11 cellular contexts compared by ENCODE assay signal in genomic region chr11:72712168-72712721, GRCh38. TPM values are rescaled to one million over a fixed set of nuclear protein-coding genes. Genes with fewer than 3 reads are reported as not detected.
DNase-seq lines count a peak whose midpoint lies in the region; ATAC-seq and TF ChIP-seq lines count a peak whose summit lies in the region.
"Had no signal": no experiment of that assay in that cellular context is flagged by ENCODE, and none has a peak within 500 bp of the region (broad histone marks: within the 10 kb centered on the region; RNA-seq: fewer than 3 reads in every experiment).

No MANE protein-coding gene starts in this region.

- intact Hi-C loops in esophagus muscularis mucosa (cut with DNase I): no loop called here

- no peak for DNase-seq in T-helper 17 cell
- DNase-seq in esophagus muscularis mucosa (ENCODE audit: extremely low spot score): peak; percentile 93
- peak; percentile 55 for DNase-seq in midbrain (lab: John Stamatoyannopoulos, UW)
- DNase-seq in suprapubic skin (ENCODE audit: low spot score in 2 of 2): peak in 1 of 2 donors; percentile 86
- DNase-seq in GM03348 (ENCODE audit: low spot score): no peak
- DNase-seq in KG1 (lab: John Stamatoyannopoulos, UW): no peak
- no peak for DNase-seq in GM23248
- no peak for DNase-seq in activated T-cell treated with anti-CD3 and anti-CD28 coated beads, Interleukin-2, amount 50 U/mL, for 4 hours
- DNase-seq: NCI-H1417 treated with DMSO at 0.1 percent for 48 hours, PC-9 had no signal

- peak overlapping the region; percentile 71 for H3K27ac Mint-ChIP-seq in T-helper 17 cell

- H3K79me2 ChIP-seq in GM23248 (ENCODE audit: insufficient read depth): peaks cover 46% of the 10 kb centered on the region

- in situ Hi-C loops in GM23248 (cut with MboI): loop anchor here (25.0 kb wide), 1 partner anchor 450 kb away; no protein-coding TSS in a partner anchor

- H3K27me3 ChIP-seq in esophagus muscularis mucosa (no peaks in the 10 kb centered on the region), suprapubic skin (no peaks in the 10 kb centered on the region), GM23248 (replicated peaks; ENCODE audit: insufficient read depth) (no peaks in the 10 kb centered on the region)

- H3K4me3 Mint-ChIP-seq in T-helper 17 cell: no peak overlapping the region
- H3K4me3 Mint-ChIP-seq in activated T-cell treated with anti-CD3 and anti-CD28 coated beads, Interleukin-2, amount 50 U/mL, for 4 hours: no peak overlapping the region

- 68% methylated on average over 12 of the region's 26 CpGs for WGBS in esophagus muscularis mucosa
- 71% methylated on average over 22 of the region's 26 CpGs for WGBS in suprapubic skin
- 65% methylated on average over 11 to 26 of the region's 26 CpGs for WGBS in GM23248 (ENCODE audit: low coverage in 1 of 2, low lambda C conversion rate in 2 of 2, missing lambda C conversion rate in 2 of 2), 2 experiments

- H3K36me3 ChIP-seq in esophagus muscularis mucosa: peaks cover 31 to 72% (median 68%) of the 10 kb centered on the region in 4 donors
- peaks cover 57% of the 10 kb centered on the region for H3K36me3 ChIP-seq in suprapubic skin
- no peaks in the 10 kb centered on the region; the same call in 1 of the 2 replicates for H3K36me3 ChIP-seq in GM23248 (ENCODE audit: low read depth)

- H3K4me2 ChIP-seq in GM23248 (ENCODE audit: unreplicated experiment): no peak overlapping the region
- H3K4me2 ChIP-seq: PC-9 had no signal

- H2AFZ ChIP-seq in GM23248: no peak overlapping the region
- H2AFZ ChIP-seq: PC-9 had no signal

- H3K27ac ChIP-seq in esophagus muscularis mucosa (replicated peaks in 1 of 4): peak overlapping the region in 1 of 4 donors; percentile 20
- peak overlapping the region; percentile 1 for H3K27ac ChIP-seq in suprapubic skin
- H3K27ac ChIP-seq in GM23248: no peak overlapping the region
- H3K27ac ChIP-seq: HL-60, PC-9 had no signal

- TF ChIP-seq CTCF in esophagus muscularis mucosa (IDR thresholded peaks at IDR 0.05) (no peak), suprapubic skin (IDR thresholded peaks at IDR 0.05) (no peak)

- no peaks in the 10 kb centered on the region for H4K20me1 ChIP-seq in GM23248 (ENCODE audit: insufficient read depth)

- H3K9me2 ChIP-seq in GM23248 (ENCODE audit: insufficient read depth): no peaks in the 10 kb centered on the region

- TF ChIP-seq POLR2A in esophagus muscularis mucosa (IDR thresholded peaks at IDR 0.05; ENCODE audit: low read depth): no peak
- no peak for TF ChIP-seq POLR2A in suprapubic skin (IDR thresholded peaks at IDR 0.05)

- no peaks in the 10 kb centered on the region for H3K9me3 Mint-ChIP-seq in activated T-cell treated with anti-CD3 and anti-CD28 coated beads, Interleukin-2, amount 50 U/mL, for 4 hours

- no peaks in the 10 kb centered on the region for H3K27me3 Mint-ChIP-seq in T-helper 17 cell
- no peaks in the 10 kb centered on the region for H3K27me3 Mint-ChIP-seq in activated T-cell treated with anti-CD3 and anti-CD28 coated beads, Interleukin-2, amount 50 U/mL, for 4 hours (ENCODE audit: low read depth)

- peaks cover 6% of the 10 kb centered on the region for H3K36me3 Mint-ChIP-seq in T-helper 17 cell (ENCODE audit: low read depth)
- peaks cover 28% of the 10 kb centered on the region for H3K36me3 Mint-ChIP-seq in activated T-cell treated with anti-CD3 and anti-CD28 coated beads, Interleukin-2, amount 50 U/mL, for 4 hours (ENCODE audit: insufficient read depth)

- H3K9ac ChIP-seq in GM23248: no peak overlapping the region

- TF ChIP-seq EP300 in esophagus muscularis mucosa (IDR thresholded peaks at IDR 0.05) (no peak), suprapubic skin (IDR thresholded peaks at IDR 0.05) (no peak)

- peaks cover 31 to 44% (median 40%) of the 10 kb centered on the region in 4 donors for H3K4me1 ChIP-seq in esophagus muscularis mucosa
- H3K4me1 ChIP-seq in suprapubic skin: peaks cover 15% of the 10 kb centered on the region
- H3K4me1 ChIP-seq in GM23248 (ENCODE audit: insufficient read depth): no peaks in the 10 kb centered on the region

- no peaks in the 10 kb centered on the region for H3F3A ChIP-seq in GM23248 (ENCODE audit: insufficient read depth)

- H3K4me3 ChIP-seq in esophagus muscularis mucosa (no peak overlapping the region), suprapubic skin (no peak overlapping the region), GM23248 (no peak overlapping the region)
- H3K4me3 ChIP-seq: PC-9 had no signal

- no peak for ATAC-seq in T-helper 17 cell
- no peak for ATAC-seq in activated T-cell treated with anti-CD3 and anti-CD28 coated beads, Interleukin-2, amount 50 U/mL, for 4 hours

- H3K9me3 ChIP-seq in T-helper 17 cell (ENCODE audit: control insufficient read depth, low read length, poor library complexity, severe bottlenecking) (no peaks in the 10 kb centered on the region), esophagus muscularis mucosa (no peaks in the 10 kb centered on the region), suprapubic skin (no peaks in the 10 kb centered on the region), GM23248 (ENCODE audit: low read depth) (no peaks in the 10 kb centered on the region)

- peaks cover 21% of the 10 kb centered on the region for H3K4me1 Mint-ChIP-seq in T-helper 17 cell
- peaks cover 17% of the 10 kb centered on the region for H3K4me1 Mint-ChIP-seq in activated T-cell treated with anti-CD3 and anti-CD28 coated beads, Interleukin-2, amount 50 U/mL, for 4 hours (ENCODE audit: low read depth)

RNA-seq across cellular contexts. Expression of gene PDE2A, which starts 38.0 kb away (rescaled TPM):
- 1 to 10 TPM; 2.7 to 4.9 TPM for total RNA-seq in T-helper 17 cell
- total RNA-seq in esophagus muscularis mucosa: 10 to 100 TPM; 40.6 to 68.8 (median 47.6) TPM
- 10 to 100 TPM in 3 of 4 donors, 1 to 10 TPM in 1; 5.4 to 49.9 (median 31.2) TPM for total RNA-seq in suprapubic skin
- total RNA-seq in GM23248 (2014; rRNA removed; shearing (Covaris generic)): 0.25 and 2.3 TPM in 2 replicates
- 0.29 and 1.0 TPM in 2 replicates for polyA plus RNA-seq in GM23248 (2016; fragmentation: Nextera tagmentation; extraction: Ambion mirVana)
- total RNA-seq in activated T-cell treated with anti-CD3 and anti-CD28 coated beads, Interleukin-2, amount 50 U/mL, for 4 hours: under 1 TPM; 0.53 to 0.71 (median 0.60) TPM

RNA-seq across cellular contexts. Expression of gene ARAP1, which starts 40.0 kb away (rescaled TPM):
- total RNA-seq in T-helper 17 cell (100 to 1,000 TPM in 1 of 2 donors, 10 to 100 TPM in 1; 93.3 to 108 TPM), esophagus muscularis mucosa (100 to 1,000 TPM in 3 of 4 donors, 10 to 100 TPM in 1; 83.7 to 115 (median 110) TPM), suprapubic skin (100 to 1,000 TPM in 1 of 4 donors, 10 to 100 TPM in 3; 53.8 to 126 (median 88.8) TPM)
- total RNA-seq in GM23248 (2014; rRNA removed; shearing (Covaris generic)): 73.9 and 92.7 TPM in 2 replicates
- polyA plus RNA-seq in GM23248 (2016; fragmentation: Nextera tagmentation; extraction: Ambion mirVana): 39.0 and 41.5 TPM in 2 replicates
- total RNA-seq in activated T-cell treated with anti-CD3 and anti-CD28 coated beads, Interleukin-2, amount 50 U/mL, for 4 hours: 10 to 100 TPM; 52.3 to 58.1 (median 52.8) TPM

Comparison
In these comparisons a context has a peak if more than half of its experiments do, and no peak if none do; other contexts are left out.
1. DNase-seq: peak in esophagus muscularis mucosa (single experiment) and midbrain (single experiment); none in T-helper 17 cell (0 of 3), GM03348 (single experiment), KG1 (single experiment), GM23248 (single experiment) and activated T-cell treated with anti-CD3 and anti-CD28 coated beads, Interleukin-2, amount 50 U/mL, for 4 hours (single experiment).